8 cellular contexts compared by ENCODE assay signal in the genomic region with DNA sequence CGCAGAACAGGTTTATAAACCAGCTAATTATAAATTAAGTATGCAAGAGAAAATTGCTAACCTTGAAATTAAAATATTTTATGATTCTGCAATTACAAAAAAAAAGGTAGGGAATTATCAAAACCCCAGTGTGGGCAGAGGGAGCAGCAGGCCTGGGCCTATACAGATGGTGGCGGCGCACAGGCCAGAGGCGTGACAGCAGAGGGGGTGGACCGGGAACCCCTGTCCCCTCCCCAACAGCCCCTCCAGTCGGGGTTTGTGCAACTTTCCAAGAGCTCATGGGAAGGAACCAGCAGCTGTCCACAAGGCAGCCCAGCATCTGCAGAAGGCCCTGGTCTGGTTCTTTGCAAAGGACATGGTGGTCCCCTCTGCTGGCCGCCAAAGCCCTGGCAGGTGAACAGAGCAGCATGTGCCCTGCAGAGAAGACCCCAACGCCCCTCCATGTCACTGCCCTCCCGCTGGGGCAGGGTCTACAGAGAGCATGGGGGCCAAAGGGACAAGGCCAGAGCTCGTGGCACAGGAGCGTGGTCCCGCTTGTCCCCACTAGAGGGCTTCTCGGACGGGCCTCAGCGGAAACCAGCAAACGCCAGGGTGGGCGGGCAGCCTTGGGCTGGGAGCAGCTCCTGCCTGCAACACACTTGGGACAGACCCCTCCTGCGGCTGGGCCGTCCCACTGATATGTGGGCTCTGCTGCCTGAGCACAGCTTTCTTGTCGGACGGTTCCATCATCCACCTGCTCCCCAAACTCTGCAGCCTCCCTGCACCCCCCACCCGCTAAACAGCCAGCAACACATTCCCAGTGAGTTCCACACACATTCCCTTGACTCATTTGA.
A peak's percentile ranks its signal among the peaks of the same experiment; 100 is the strongest.
DNase-seq lines count a peak whose midpoint lies in the region; ATAC-seq and TF ChIP-seq lines count a peak whose summit lies in the region.

No MANE protein-coding gene starts in this region.

- H3K27ac Mint-ChIP-seq in activated CD4-positive, alpha-beta T cell treated with anti-CD3 and anti-CD28 coated beads, Interleukin-2, amount 10 ng/mL, durations not matched to agents 7 days and 5 days = no peak overlapping the region

- no peaks in the 10 kb centered on the region for H3K36me3 Mint-ChIP-seq in activated CD4-positive, alpha-beta T cell treated with anti-CD3 and anti-CD28 coated beads, Interleukin-2, amount 10 ng/mL, durations not matched to agents 7 days and 5 days (ENCODE audit: low read depth)

- H3K4me3 Mint-ChIP-seq in activated CD4-positive, alpha-beta T cell treated with anti-CD3 and anti-CD28 coated beads, Interleukin-2, amount 10 ng/mL, durations not matched to agents 7 days and 5 days = no peak overlapping the region

- H3K36me3 ChIP-seq in psoas muscle (ENCODE audit: insufficient read depth in 1 of 2, low read depth in 1 of 2) = no peaks in the 10 kb centered on the region

- H3K4me3 ChIP-seq in psoas muscle = no peak overlapping the region

- peaks cover 21% of the 10 kb centered on the region for H3K4me1 ChIP-seq in psoas muscle

- TF ChIP-seq CTCF in psoas muscle (IDR thresholded peaks at IDR 0.05) = peak; percentile 64

- H3K9me3 ChIP-seq in psoas muscle = no peaks in the 10 kb centered on the region

- no peak overlapping the region for H3K27ac ChIP-seq in psoas muscle

- intact Hi-C loops in psoas muscle (cut with DNase I) = loop anchor here (2.0 to 10.0 kb wide), 3 partner anchors 68 to 246 kb away; a partner anchor contains a TSS

- H3K4me1 Mint-ChIP-seq in activated CD4-positive, alpha-beta T cell treated with anti-CD3 and anti-CD28 coated beads, Interleukin-2, amount 10 ng/mL, durations not matched to agents 7 days and 5 days = no peaks in the 10 kb centered on the region

- POLR2A ChIA-PET in activated CD4-positive, alpha-beta T cell treated with anti-CD3 and anti-CD28 coated beads, Interleukin-2, amount 10 ng/mL, durations not matched to agents 7 days and 5 days (lab: Charles Lee) = no interaction called here

- CTCF ChIA-PET in activated CD4-positive, alpha-beta T cell treated with anti-CD3 and anti-CD28 coated beads, Interleukin-2, amount 10 ng/mL, durations not matched to agents 7 days and 5 days (lab: Charles Lee) = interaction anchor here (0.5 kb wide), 1 partner anchor 28 kb away, joined by 3 read pairs; no protein-coding TSS in a partner anchor

- no peaks in the 10 kb centered on the region for H3K27me3 ChIP-seq in psoas muscle (ENCODE audit: insufficient read depth in 3 of 3, low read length in 2 of 3)

- no peaks in the 10 kb centered on the region for H3K27me3 Mint-ChIP-seq in activated CD4-positive, alpha-beta T cell treated with anti-CD3 and anti-CD28 coated beads, Interleukin-2, amount 10 ng/mL, durations not matched to agents 7 days and 5 days

- WGBS in psoas muscle, 3 donors = 37 to 51% (median 42%) methylated on average over 22 of the region's 22 CpGs

- ATAC-seq in HG03520 (IDR thresholded peaks at IDR 0.05; ENCODE audit: unreplicated experiment) (peak; percentile 64), psoas muscle (peak; percentile 63 to 75 (median 70)), GM21528 (IDR thresholded peaks at IDR 0.05; ENCODE audit: low FRiP score, unreplicated experiment) (no peak)

- peak; percentile 65 for DNase-seq in DMS 273 (lab: John Stamatoyannopoulos, UW; ENCODE audit: unreplicated experiment)
- no peak for DNase-seq in DMS 273 treated with DMSO at 0.1 percent for 48 hours (lab: John Stamatoyannopoulos, UW)
- peak; percentile 39 for DNase-seq in activated CD4-positive, alpha-beta T cell treated with anti-CD3 and anti-CD28 coated beads, Interleukin-2, amount 10 ng/mL, durations not matched to agents 7 days and 5 days
- peak; percentile 43 for DNase-seq in fibroblast of peridontal ligament (ENCODE audit: extremely low read depth)
- peak; percentile 67 to 86 for DNase-seq in psoas muscle
- no peak for DNase-seq in NCI-H2107 treated with DMSO at 0.1 percent for 48 hours (lab: John Stamatoyannopoulos, UW; ENCODE audit: unreplicated experiment)

- no peaks in the 10 kb centered on the region for H3K9me3 Mint-ChIP-seq in activated CD4-positive, alpha-beta T cell treated with anti-CD3 and anti-CD28 coated beads, Interleukin-2, amount 10 ng/mL, durations not matched to agents 7 days and 5 days

Comparison
In these comparisons a context has a peak if more than half of its experiments do, and no peak if none do; other contexts are left out.
1. DNase-seq: peak in DMS 273 (single experiment), activated CD4-positive, alpha-beta T cell treated with anti-CD3 and anti-CD28 coated beads, Interleukin-2, amount 10 ng/mL, durations not matched to agents 7 days and 5 days (single experiment), fibroblast of peridontal ligament (single experiment) and psoas muscle (2 of 2); none in DMS 273 treated with DMSO at 0.1 percent for 48 hours (single experiment) and NCI-H2107 treated with DMSO at 0.1 percent for 48 hours (single experiment).